16 cellular contexts compared by ENCODE assay signal in the genomic region with DNA sequence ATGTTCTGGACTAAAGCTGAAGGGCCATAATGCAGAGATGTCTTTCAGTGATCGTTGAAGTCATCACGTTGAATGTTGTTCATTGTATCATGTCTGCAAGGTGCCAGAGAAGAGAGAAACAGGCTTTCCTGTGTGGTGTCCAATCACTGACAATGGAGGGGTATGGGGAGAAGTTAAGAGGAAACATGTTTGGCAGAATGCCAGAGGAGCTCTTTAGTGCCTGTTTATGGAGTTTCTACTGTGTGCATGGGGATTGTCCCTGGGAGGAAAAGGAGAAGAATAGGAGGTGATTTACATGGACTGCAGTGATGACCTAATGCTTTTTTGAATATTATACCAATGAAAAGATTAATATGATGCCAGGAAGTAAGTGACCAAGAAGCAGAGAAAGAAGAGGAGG. TPM values are rescaled to one million over a fixed set of nuclear protein-coding genes. Genes with fewer than 3 reads are reported as not detected.
DNase-seq lines count a peak whose midpoint lies in the region; FAIRE-seq and TF ChIP-seq lines count a peak whose summit lies in the region.
"Had no signal": no experiment of that assay in that cellular context is flagged by ENCODE, and none has a peak within 500 bp of the region (broad histone marks: within the 10 kb centered on the region; RNA-seq: fewer than 3 reads in every experiment).

No MANE protein-coding gene starts in this region.

- TF ChIP-seq CTCF in CD14-positive monocyte (IDR thresholded peaks at IDR 0.05) (no peak), lower leg skin (IDR thresholded peaks at IDR 0.05) (no peak)

- no peaks in the 10 kb centered on the region for H3K36me3 ChIP-seq in CD8-positive, alpha-beta memory T cell (ENCODE audit: insufficient read depth, low read length)

- H3K27ac Mint-ChIP-seq in CD14-positive monocyte: peak overlapping the region in 5 of 7 donors; percentile 3 to 59 (median 42)
- H3K27ac Mint-ChIP-seq in CD8-positive, alpha-beta memory T cell: peak overlapping the region in 7 of 8 donors; percentile 0 to 98 (median 19)
- peak overlapping the region; percentile 14 for H3K27ac Mint-ChIP-seq in dendritic cell treated with granulocyte-macrophage colony-stimulating factor and Interleukin-4, amounts not matched to agents 40 ng/mL and 50 ng/mL, for 4 days
- H3K27ac Mint-ChIP-seq: progenitor cell of endocrine pancreas had no signal

- CTCF ChIA-PET in CD8-positive, alpha-beta memory T cell (lab: Charles Lee): interaction anchor here (1.4 kb wide), 1 partner anchor 61 kb away, joined by 3 read pairs; no protein-coding TSS in a partner anchor

- peaks cover 23% of the 10 kb centered on the region for H3K4me1 Mint-ChIP-seq in CD14-positive monocyte
- peaks cover 15 to 25% (median 24%) of the 10 kb centered on the region in 3 donors for H3K4me1 Mint-ChIP-seq in CD8-positive, alpha-beta memory T cell
- peaks cover 31% of the 10 kb centered on the region for H3K4me1 Mint-ChIP-seq in dendritic cell treated with granulocyte-macrophage colony-stimulating factor and Interleukin-4, amounts not matched to agents 40 ng/mL and 50 ng/mL, for 4 days (ENCODE audit: low read depth)

- no peak overlapping the region for H3K27ac ChIP-seq in CD8-positive, alpha-beta memory T cell (ENCODE audit: low read depth, low read length)

- no peak overlapping the region for H3K4me3 Mint-ChIP-seq in CD14-positive monocyte
- H3K4me3 Mint-ChIP-seq in CD8-positive, alpha-beta memory T cell: peak overlapping the region in 1 of 7 donors; percentile 37
- H3K4me3 Mint-ChIP-seq in dendritic cell treated with granulocyte-macrophage colony-stimulating factor and Interleukin-4, amounts not matched to agents 40 ng/mL and 50 ng/mL, for 4 days: no peak overlapping the region
- H3K4me3 Mint-ChIP-seq: IgD-negative memory B cell had no signal

- intact Hi-C loops in CD14-positive monocyte (cut with micrococcal nuclease) (no loop called here), lower leg skin (cut with DNase I; ENCODE audit: low total_unique reads) (no loop called here)
- intact Hi-C loops in dendritic cell treated with granulocyte-macrophage colony-stimulating factor and Interleukin-4, amounts not matched to agents 40 ng/mL and 50 ng/mL, for 4 days (cut with micrococcal nuclease): no loop called here

- H3K9me3 ChIP-seq in CD8-positive, alpha-beta memory T cell (ENCODE audit: low read length): no peaks in the 10 kb centered on the region

- H3K36me3 Mint-ChIP-seq in CD14-positive monocyte: peaks cover 49 to 50% of the 10 kb centered on the region in 2 donors
- peaks cover 5 to 50% (median 23%) of the 10 kb centered on the region in 3 donors for H3K36me3 Mint-ChIP-seq in CD8-positive, alpha-beta memory T cell
- peaks cover 63% of the 10 kb centered on the region for H3K36me3 Mint-ChIP-seq in dendritic cell treated with granulocyte-macrophage colony-stimulating factor and Interleukin-4, amounts not matched to agents 40 ng/mL and 50 ng/mL, for 4 days (ENCODE audit: low read depth)

- POLR2A ChIA-PET in CD8-positive, alpha-beta memory T cell (lab: Charles Lee): no interaction called here

- no peak overlapping the region for H3K4me3 ChIP-seq in CD8-positive, alpha-beta memory T cell (ENCODE audit: low read length)
- H3K4me3 ChIP-seq in lower leg skin (ENCODE audit: low read depth, poor library complexity, severe bottlenecking): no peak overlapping the region

- no peak for FAIRE-seq in HTR-8/SVneo (lab: Jason Lieb, UNC)
- FAIRE-seq: astrocyte had no signal

- no peak for DNase-seq in CD14-positive monocyte (ENCODE audit: low spot score)
- DNase-seq in CD8-positive, alpha-beta memory T cell: no peak
- peak; percentile 67 for DNase-seq in NCI-H345 treated with DMSO at 0.1 percent for 48 hours (lab: John Stamatoyannopoulos, UW; ENCODE audit: unreplicated experiment)
- no peak for DNase-seq in HTR-8/SVneo (ENCODE audit: insufficient read length, low spot score)
- no peak for DNase-seq in lower leg skin (ENCODE audit: low spot score in 2 of 2)
- DNase-seq in middle frontal gyrus (ENCODE audit: extremely low spot score, low spot score): no peak
- DNase-seq: DMS 273 treated with DMSO at 0.1 percent for 48 hours; NCI-H526 treated with DMSO at 0.1 percent for 48 hours; stimulated activated CD4-positive, alpha-beta T cell treated with anti-CD3 and anti-CD28 coated beads, Interleukin-4, amount 100 ng/mL, for 4 hours had no signal

- H3K9me3 Mint-ChIP-seq in CD14-positive monocyte: peaks cover 0 to 1% (median 0%) of the 10 kb centered on the region in 7 donors
- H3K9me3 Mint-ChIP-seq in CD8-positive, alpha-beta memory T cell: no peaks in the 10 kb centered on the region
- H3K9me3 Mint-ChIP-seq in dendritic cell treated with granulocyte-macrophage colony-stimulating factor and Interleukin-4, amounts not matched to agents 40 ng/mL and 50 ng/mL, for 4 days: no peaks in the 10 kb centered on the region

- H3K27me3 ChIP-seq in CD8-positive, alpha-beta memory T cell (ENCODE audit: insufficient read depth, low read length, poor library complexity, severe bottlenecking): no peaks in the 10 kb centered on the region

- TF ChIP-seq POLR2A in lower leg skin (IDR thresholded peaks at IDR 0.05): no peak

- peaks cover 4% of the 10 kb centered on the region for H3K4me1 ChIP-seq in CD8-positive, alpha-beta memory T cell (ENCODE audit: insufficient read depth, low read length)

- H3K27me3 Mint-ChIP-seq in CD14-positive monocyte (ENCODE audit: low read depth in 3 of 3): no peaks in the 10 kb centered on the region
- H3K27me3 Mint-ChIP-seq in CD8-positive, alpha-beta memory T cell: no peaks in the 10 kb centered on the region
- H3K27me3 Mint-ChIP-seq in dendritic cell treated with granulocyte-macrophage colony-stimulating factor and Interleukin-4, amounts not matched to agents 40 ng/mL and 50 ng/mL, for 4 days: no peaks in the 10 kb centered on the region
- H3K27me3 Mint-ChIP-seq: IgD-negative memory B cell, progenitor cell of endocrine pancreas had no signal

- 75 to 80% methylated on average over 2 of the region's 2 CpGs for WGBS in lower leg skin, 2 donors

RNA-seq across cellular contexts. Expression of a gene that starts 11.7 kb away (rescaled TPM):
- not detected for polyA plus RNA-seq in CD14-positive monocyte
- not detected for total RNA-seq in CD8-positive, alpha-beta memory T cell
- not detected for polyA plus RNA-seq in CD8-positive, alpha-beta memory T cell
- not detected for total RNA-seq in lower leg skin
- total RNA-seq: activated CD8-positive, alpha-beta memory T cell treated with anti-CD3 and anti-CD28 coated beads for 36 hours; astrocyte; mesenteric fat pad; progenitor cell of endocrine pancreas; subcutaneous adipose tissue had no signal
- polyA plus RNA-seq: IgD-negative memory B cell had no signal

RNA-seq across cellular contexts. Expression of a gene that starts 36.8 kb away (rescaled TPM):
- polyA plus RNA-seq in CD14-positive monocyte: 1 to 10 TPM; 2.7 to 3.2 TPM
- total RNA-seq in CD8-positive, alpha-beta memory T cell: 10 to 100 TPM; 33.9 to 34.6 TPM
- polyA plus RNA-seq in CD8-positive, alpha-beta memory T cell: 14.1 TPM
- 10 to 100 TPM; 21.4 to 88.6 (median 36.1) TPM for total RNA-seq in lower leg skin

RNA-seq across cellular contexts. Expression of a gene that starts 36.9 kb away (rescaled TPM):
- 10 to 100 TPM; 70.1 to 74.8 TPM for polyA plus RNA-seq in CD14-positive monocyte
- 10 to 100 TPM; 85.5 to 93.2 TPM for total RNA-seq in CD8-positive, alpha-beta memory T cell
- polyA plus RNA-seq in CD8-positive, alpha-beta memory T cell: 96.2 TPM
- 10 to 100 TPM; 37.1 to 46.8 (median 44.9) TPM for total RNA-seq in lower leg skin
